In genomic region chr2:109333414-109334194, GRCh38 we compare ENCODE assay signal across 1 cellular context.
TF ChIP-seq lines count a peak whose summit lies in the region.

No MANE protein-coding gene starts in this region.

TF ChIP-seq in WTC11, 78 proteins besides CTCF, POLR2A, EP300 and RAD21 (continued from another document):
- TF ChIP-seq SOX15 (CRISPR knock-in tag; IDR thresholded peaks at IDR 0.05), result no peak
- TF ChIP-seq ELF4 (CRISPR knock-in tag; IDR thresholded peaks at IDR 0.05; ENCODE audit: low read depth), result no peak
- TF ChIP-seq GTF2I (CRISPR knock-in tag; conservative IDR thresholded peaks at IDR 0.05), result no peak
- no peak for TF ChIP-seq SP1 (CRISPR knock-in tag; conservative IDR thresholded peaks at IDR 0.05)
- TF ChIP-seq IRF2 (CRISPR knock-in tag; IDR thresholded peaks at IDR 0.05; ENCODE audit: borderline replicate concordance, low read depth), result no peak
- TF ChIP-seq FOXP4 (CRISPR knock-in tag; IDR thresholded peaks at IDR 0.05), result no peak
- no peak for TF ChIP-seq ZBTB21 (CRISPR knock-in tag; IDR thresholded peaks at IDR 0.05; ENCODE audit: borderline replicate concordance)
- TF ChIP-seq NR2C2 (CRISPR knock-in tag; IDR thresholded peaks at IDR 0.05), result no peak
- TF ChIP-seq TEAD1 (CRISPR knock-in tag; IDR thresholded peaks at IDR 0.05), result no peak
- no peak for TF ChIP-seq CBFB (CRISPR knock-in tag; IDR thresholded peaks at IDR 0.05; ENCODE audit: low read depth)
- TF ChIP-seq, protein P1, sequence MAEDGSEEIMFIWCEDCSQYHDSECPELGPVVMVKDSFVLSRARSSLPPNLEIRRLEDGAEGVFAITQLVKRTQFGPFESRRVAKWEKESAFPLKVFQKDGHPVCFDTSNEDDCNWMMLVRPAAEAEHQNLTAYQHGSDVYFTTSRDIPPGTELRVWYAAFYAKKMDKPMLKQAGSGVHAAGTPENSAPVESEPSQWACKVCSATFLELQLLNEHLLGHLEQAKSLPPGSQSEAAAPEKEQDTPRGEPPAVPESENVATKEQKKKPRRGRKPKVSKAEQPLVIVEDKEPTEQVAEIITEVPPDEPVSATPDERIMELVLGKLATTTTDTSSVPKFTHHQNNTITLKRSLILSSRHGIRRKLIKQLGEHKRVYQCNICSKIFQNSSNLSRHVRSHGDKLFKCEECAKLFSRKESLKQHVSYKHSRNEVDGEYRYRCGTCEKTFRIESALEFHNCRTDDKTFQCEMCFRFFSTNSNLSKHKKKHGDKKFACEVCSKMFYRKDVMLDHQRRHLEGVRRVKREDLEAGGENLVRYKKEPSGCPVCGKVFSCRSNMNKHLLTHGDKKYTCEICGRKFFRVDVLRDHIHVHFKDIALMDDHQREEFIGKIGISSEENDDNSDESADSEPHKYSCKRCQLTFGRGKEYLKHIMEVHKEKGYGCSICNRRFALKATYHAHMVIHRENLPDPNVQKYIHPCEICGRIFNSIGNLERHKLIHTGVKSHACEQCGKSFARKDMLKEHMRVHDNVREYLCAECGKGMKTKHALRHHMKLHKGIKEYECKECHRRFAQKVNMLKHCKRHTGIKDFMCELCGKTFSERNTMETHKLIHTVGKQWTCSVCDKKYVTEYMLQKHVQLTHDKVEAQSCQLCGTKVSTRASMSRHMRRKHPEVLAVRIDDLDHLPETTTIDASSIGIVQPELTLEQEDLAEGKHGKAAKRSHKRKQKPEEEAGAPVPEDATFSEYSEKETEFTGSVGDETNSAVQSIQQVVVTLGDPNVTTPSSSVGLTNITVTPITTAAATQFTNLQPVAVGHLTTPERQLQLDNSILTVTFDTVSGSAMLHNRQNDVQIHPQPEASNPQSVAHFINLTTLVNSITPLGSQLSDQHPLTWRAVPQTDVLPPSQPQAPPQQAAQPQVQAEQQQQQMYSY (CRISPR knock-in tag; IDR thresholded peaks at IDR 0.05), result no peak
- TF ChIP-seq NFATC4 (CRISPR knock-in tag; IDR thresholded peaks at IDR 0.05), result no peak
- TF ChIP-seq, protein P2, sequence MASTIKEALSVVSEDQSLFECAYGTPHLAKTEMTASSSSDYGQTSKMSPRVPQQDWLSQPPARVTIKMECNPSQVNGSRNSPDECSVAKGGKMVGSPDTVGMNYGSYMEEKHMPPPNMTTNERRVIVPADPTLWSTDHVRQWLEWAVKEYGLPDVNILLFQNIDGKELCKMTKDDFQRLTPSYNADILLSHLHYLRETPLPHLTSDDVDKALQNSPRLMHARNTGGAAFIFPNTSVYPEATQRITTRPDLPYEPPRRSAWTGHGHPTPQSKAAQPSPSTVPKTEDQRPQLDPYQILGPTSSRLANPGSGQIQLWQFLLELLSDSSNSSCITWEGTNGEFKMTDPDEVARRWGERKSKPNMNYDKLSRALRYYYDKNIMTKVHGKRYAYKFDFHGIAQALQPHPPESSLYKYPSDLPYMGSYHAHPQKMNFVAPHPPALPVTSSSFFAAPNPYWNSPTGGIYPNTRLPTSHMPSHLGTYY (CRISPR knock-in tag; IDR thresholded peaks at IDR 0.05), result no peak
